In the genomic region with DNA sequence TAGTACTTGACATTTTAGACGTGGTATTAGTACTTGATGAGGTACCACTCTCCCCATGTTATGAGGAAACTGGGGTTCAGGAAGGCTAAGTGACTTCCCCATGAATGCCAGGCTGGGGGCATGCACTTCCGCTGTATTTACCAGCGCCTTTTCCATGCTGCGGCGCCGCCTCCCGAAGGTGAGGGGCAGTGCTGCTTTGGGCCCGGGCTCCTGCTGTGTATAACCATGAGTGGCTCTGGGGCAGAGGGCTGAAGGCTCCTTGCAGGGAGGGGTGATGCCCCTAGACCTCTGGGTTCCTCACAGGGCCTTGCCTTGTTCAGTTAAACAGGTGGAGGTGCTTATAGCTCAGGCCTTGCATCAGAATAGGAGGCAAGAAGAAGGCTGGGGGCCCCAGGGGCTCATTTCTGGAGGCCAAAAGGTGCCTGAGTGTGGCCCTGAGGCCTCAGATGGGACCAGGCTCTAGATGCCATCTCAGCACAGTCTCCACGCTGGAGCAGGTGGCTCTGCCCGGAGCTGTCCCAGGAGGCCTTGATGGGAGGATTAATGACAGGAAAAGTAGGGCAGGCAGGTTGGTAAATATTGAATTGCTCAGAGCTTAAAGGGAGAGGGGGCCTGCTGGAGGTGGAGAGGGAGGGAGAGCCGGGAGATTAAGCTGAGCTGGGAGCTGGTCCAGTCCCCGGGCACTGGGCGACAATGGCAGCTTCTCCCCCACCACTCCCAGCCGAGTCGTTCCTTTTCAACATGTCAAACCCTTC, we compare ENCODE assay signal across 1 cellular context.
TF ChIP-seq lines count a peak whose summit lies in the region.

No MANE protein-coding gene starts in this region.

TF ChIP-seq in K562, 482 proteins besides CTCF, POLR2A, EP300 and RAD21 (continued from another document):
- no peak for TF ChIP-seq ELF1 (tag; IDR thresholded peaks at IDR 0.05)
- no peak for TF ChIP-seq DACH1 (IDR thresholded peaks at IDR 0.05; ENCODE audit: partially characterized antibody)
- no peak for TF ChIP-seq ATF4 (CRISPR knock-in tag; IDR thresholded peaks at IDR 0.05)
- TF ChIP-seq CCNT2 (IDR thresholded peaks at IDR 0.05; ENCODE audit: borderline replicate concordance, extremely low read depth, insufficient read length, low read depth, low read length): no peak
- TF ChIP-seq ZNF589 (CRISPR knock-in tag; IDR thresholded peaks at IDR 0.05; ENCODE audit: low read depth): no peak
- TF ChIP-seq ZNF668 (CRISPR knock-in tag; IDR thresholded peaks at IDR 0.05): no peak
- no peak for TF ChIP-seq ZKSCAN8 (CRISPR knock-in tag; IDR thresholded peaks at IDR 0.05)
- no peak for TF ChIP-seq KAT8 (IDR thresholded peaks at IDR 0.05; ENCODE audit: low read depth)
